1 cellular context compared by ENCODE assay signal in the genomic region with DNA sequence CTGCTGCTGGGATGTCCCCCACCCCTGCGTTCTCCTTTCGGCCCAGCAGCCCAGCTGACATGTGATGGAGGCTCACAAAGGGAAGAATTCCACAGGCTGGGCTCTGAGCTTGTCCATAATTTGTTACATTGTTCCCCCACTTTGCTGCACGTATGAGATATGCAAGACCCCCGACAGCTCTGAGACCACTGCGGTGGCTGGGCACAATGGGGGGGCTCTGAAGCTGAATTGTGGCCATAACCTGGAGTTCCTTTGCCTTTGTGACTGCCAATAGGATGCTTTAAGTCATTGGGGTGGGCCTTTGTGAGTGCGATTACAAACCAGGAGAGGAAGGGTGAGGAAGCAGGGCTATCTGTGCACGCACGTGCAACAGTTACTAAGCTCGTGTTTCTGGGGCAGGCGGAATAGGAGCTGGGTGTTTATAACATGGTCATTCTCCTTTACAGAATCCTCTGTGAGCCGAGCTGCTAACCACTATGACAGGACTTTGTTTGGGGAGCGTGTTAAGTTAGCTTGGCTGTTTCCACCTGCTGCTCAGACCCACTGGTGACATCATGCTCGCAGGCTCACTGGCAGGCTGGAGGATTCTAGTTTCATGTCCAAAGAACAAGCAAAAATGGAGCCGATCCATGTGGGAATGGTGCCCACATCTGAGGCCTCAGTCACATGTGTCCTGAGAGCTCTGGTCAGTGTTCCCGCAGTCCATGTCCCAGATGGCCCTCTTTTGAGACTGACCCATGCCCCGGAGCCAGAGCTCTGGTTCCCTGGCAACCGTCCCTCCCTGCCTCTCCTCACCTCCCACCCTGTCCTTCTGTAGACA.
TF ChIP-seq lines count a peak whose summit lies in the region.

No MANE protein-coding gene starts in this region.

TF ChIP-seq in SK-N-SH, 30 proteins besides CTCF, POLR2A, EP300 and RAD21 (continued from another document):
- TF ChIP-seq GABPA (IDR thresholded peaks at IDR 0.05; ENCODE audit: low read depth) (no peak), EZH2phosphoT487 (IDR thresholded peaks at IDR 0.05; ENCODE audit: borderline replicate concordance, low read depth) (no peak), RXRA (IDR thresholded peaks at IDR 0.05; ENCODE audit: borderline replicate concordance, low read depth) (no peak), MXI1 (IDR thresholded peaks at IDR 0.05; ENCODE audit: low read depth, low read length) (peak; percentile 36; the same call in 1 of the 2 replicates), FOXJ3 (CRISPR knock-in tag; IDR thresholded peaks at IDR 0.05) (0 out of 2 replicates have a peak, but pooled peaks have one; percentile 32)
- TF ChIP-seq, protein P1, sequence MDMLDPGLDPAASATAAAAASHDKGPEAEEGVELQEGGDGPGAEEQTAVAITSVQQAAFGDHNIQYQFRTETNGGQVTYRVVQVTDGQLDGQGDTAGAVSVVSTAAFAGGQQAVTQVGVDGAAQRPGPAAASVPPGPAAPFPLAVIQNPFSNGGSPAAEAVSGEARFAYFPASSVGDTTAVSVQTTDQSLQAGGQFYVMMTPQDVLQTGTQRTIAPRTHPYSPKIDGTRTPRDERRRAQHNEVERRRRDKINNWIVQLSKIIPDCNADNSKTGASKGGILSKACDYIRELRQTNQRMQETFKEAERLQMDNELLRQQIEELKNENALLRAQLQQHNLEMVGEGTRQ (IDR thresholded peaks at IDR 0.05; ENCODE audit: borderline replicate concordance, low read depth, low read length): no peak
- TF ChIP-seq, protein P2, sequence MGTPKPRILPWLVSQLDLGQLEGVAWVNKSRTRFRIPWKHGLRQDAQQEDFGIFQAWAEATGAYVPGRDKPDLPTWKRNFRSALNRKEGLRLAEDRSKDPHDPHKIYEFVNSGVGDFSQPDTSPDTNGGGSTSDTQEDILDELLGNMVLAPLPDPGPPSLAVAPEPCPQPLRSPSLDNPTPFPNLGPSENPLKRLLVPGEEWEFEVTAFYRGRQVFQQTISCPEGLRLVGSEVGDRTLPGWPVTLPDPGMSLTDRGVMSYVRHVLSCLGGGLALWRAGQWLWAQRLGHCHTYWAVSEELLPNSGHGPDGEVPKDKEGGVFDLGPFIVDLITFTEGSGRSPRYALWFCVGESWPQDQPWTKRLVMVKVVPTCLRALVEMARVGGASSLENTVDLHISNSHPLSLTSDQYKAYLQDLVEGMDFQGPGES (IDR thresholded peaks at IDR 0.05; ENCODE audit: low read depth, low read length): no peak
